1 cellular context compared by ENCODE assay signal in genomic region chr13:41352935-41353801, GRCh38.
A peak's percentile ranks its signal among the peaks of the same experiment; 100 is the strongest.
TF ChIP-seq lines count a peak whose summit lies in the region.

No MANE protein-coding gene starts in this region.

TF ChIP-seq in H1, 55 proteins besides CTCF, POLR2A, EP300 and RAD21:
- TF ChIP-seq KDM1A (IDR thresholded peaks at IDR 0.05; ENCODE audit: borderline replicate concordance, low read length) (no peak), PHF8 (conservative IDR thresholded peaks at IDR 0.05; ENCODE audit: low read depth, low read length) (no peak), KDM5A (IDR thresholded peaks at IDR 0.05; ENCODE audit: low read length) (no peak), FOSL1 (IDR thresholded peaks at IDR 0.05; ENCODE audit: insufficient read depth, low read depth, low read length) (no peak), SAP30 (IDR thresholded peaks at IDR 0.05; ENCODE audit: insufficient read depth, insufficient replicate concordance, low read length) (no peak), EZH2 (IDR thresholded peaks at IDR 0.05; ENCODE audit: low read depth, low read length, severe bottlenecking) (no peak), CREB1 (IDR thresholded peaks at IDR 0.05) (no peak), CHD7 (IDR thresholded peaks at IDR 0.05; ENCODE audit: insufficient replicate concordance, low read length) (peak; percentile 63), TEAD4 (IDR thresholded peaks at IDR 0.05; ENCODE audit: low read depth, low read length) (peak; percentile 46; the same call in 1 of the 2 replicates)
